ENCODE assay signal across 15 cellular contexts in the genomic region with DNA sequence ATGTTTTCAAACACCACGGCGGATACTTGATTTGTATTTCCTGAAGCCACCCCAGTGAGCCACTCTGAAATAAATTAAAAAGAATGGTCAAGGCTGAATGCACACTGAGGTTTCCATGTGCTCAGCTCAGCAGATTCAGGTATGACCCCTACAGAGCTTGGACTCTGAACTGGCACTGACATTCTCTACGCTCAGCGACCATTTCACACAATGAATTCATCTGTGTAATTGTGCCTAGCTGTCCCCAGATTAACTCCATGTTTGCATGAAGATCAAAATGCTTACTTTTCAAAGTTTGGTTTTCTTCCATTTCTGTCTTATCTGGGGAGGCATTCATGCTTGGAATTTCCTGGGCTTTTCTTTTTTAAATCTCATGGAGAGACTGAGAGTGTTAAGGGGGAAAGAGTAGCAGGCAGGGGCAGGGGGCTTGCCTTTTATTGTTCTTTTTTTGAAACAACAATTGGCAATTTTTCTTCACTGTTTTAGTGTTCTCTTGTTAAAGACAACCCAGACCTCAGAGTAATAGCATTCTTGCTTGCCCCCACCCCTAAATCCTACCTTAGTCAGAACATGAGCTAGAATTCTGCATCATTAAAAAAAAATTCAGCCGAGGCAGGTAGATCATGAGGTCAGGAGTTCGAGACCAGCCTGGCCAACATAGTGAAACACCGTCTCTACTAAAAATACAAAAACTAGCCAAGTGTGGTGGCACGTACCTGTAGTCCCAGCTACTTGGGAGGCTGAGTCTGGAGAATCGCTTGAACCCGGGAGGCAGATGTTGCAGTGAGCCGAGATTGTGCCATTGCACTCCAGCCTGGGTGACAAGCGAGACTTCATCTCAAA.
DNase-seq lines count a peak whose midpoint lies in the region; ATAC-seq, FAIRE-seq and TF ChIP-seq lines count a peak whose summit lies in the region.
"Had no signal": no experiment of that assay in that cellular context is flagged by ENCODE, and none has a peak within 500 bp of the region (broad histone marks: within the 10 kb centered on the region; RNA-seq: fewer than 3 reads in every experiment).

No MANE protein-coding gene starts in this region.

- peaks cover 0 to 1% of the 10 kb centered on the region in 2 donors for H3K36me3 Mint-ChIP-seq in stimulated activated naive B cell treated with anti-CD40 and anti-IgM and Interleukin-4, amounts not matched to agents 10 μg/mL and 1 μg/mL and 100 μg/mL, for 72 hours
- peaks cover 0 to 2% (median 0%) of the 10 kb centered on the region in 3 donors for H3K36me3 Mint-ChIP-seq in CD8-positive, alpha-beta memory T cell

- peak overlapping the region; percentile 65 for H3K27ac Mint-ChIP-seq in stimulated activated naive B cell treated with anti-CD40 and anti-IgM and Interleukin-4, amounts not matched to agents 10 μg/mL and 1 μg/mL and 100 μg/mL, for 72 hours
- H3K27ac Mint-ChIP-seq in CD8-positive, alpha-beta memory T cell, result no peak overlapping the region

- no peak overlapping the region for H3K4me3 ChIP-seq in astrocyte of the cerebellum (ENCODE audit: low read depth, low read length)
- H3K4me3 ChIP-seq in CD8-positive, alpha-beta memory T cell (ENCODE audit: low read length), result no peak overlapping the region
- H3K4me3 ChIP-seq: esophagus muscularis mucosa had no signal

- FAIRE-seq in H54 (lab: Jason Lieb, UNC), result no peak
- FAIRE-seq: bronchial epithelial cell had no signal

- H3K27me3 ChIP-seq in CD8-positive, alpha-beta memory T cell (ENCODE audit: insufficient read depth, low read length, poor library complexity, severe bottlenecking), result no peaks in the 10 kb centered on the region

- ATAC-seq in HG03139 (IDR thresholded peaks at IDR 0.05; ENCODE audit: unreplicated experiment), result peak; percentile 42
- ATAC-seq in stimulated activated naive B cell treated with anti-CD40 and anti-IgM and Interleukin-4, amounts not matched to agents 10 μg/mL and 1 μg/mL and 100 μg/mL, for 72 hours (replicated peaks), result peak; percentile 48 to 55

- peak overlapping the region in 1 of 2 donors; percentile 18 for H3K4me3 Mint-ChIP-seq in stimulated activated naive B cell treated with anti-CD40 and anti-IgM and Interleukin-4, amounts not matched to agents 10 μg/mL and 1 μg/mL and 100 μg/mL, for 72 hours
- H3K4me3 Mint-ChIP-seq in CD8-positive, alpha-beta memory T cell, result no peak overlapping the region

- H3K9me3 ChIP-seq in CD8-positive, alpha-beta memory T cell (ENCODE audit: low read length), result no peaks in the 10 kb centered on the region
- H3K9me3 ChIP-seq: esophagus muscularis mucosa had no signal

- no peaks in the 10 kb centered on the region for H3K9me3 Mint-ChIP-seq in stimulated activated naive B cell treated with anti-CD40 and anti-IgM and Interleukin-4, amounts not matched to agents 10 μg/mL and 1 μg/mL and 100 μg/mL, for 72 hours
- no peaks in the 10 kb centered on the region for H3K9me3 Mint-ChIP-seq in CD8-positive, alpha-beta memory T cell

- CTCF ChIA-PET in CD8-positive, alpha-beta memory T cell (lab: Charles Lee), result no interaction called here

- TF ChIP-seq CTCF in astrocyte of the cerebellum (IDR thresholded peaks at IDR 0.05; ENCODE audit: low read depth, low read length, missing control alignments), result no peak

- H3K36me3 ChIP-seq in CD8-positive, alpha-beta memory T cell (ENCODE audit: insufficient read depth, low read length), result no peaks in the 10 kb centered on the region
- H3K36me3 ChIP-seq: esophagus muscularis mucosa had no signal

- DNase-seq in NCI-H1092 treated with DMSO at 0.1 percent for 48 hours (lab: John Stamatoyannopoulos, UW) (peak; percentile 4), NCI-H1092 (lab: John Stamatoyannopoulos, UW) (no peak), astrocyte of the cerebellum (ENCODE audit: low read depth) (peak; percentile 45), medulla oblongata (ENCODE audit: extremely low spot score) (no peak), H54 (ENCODE audit: insufficient read length, low spot score) (no peak)
- DNase-seq in stimulated activated naive B cell treated with anti-CD40 and anti-IgM and Interleukin-4, amounts not matched to agents 10 μg/mL and 1 μg/mL and 100 μg/mL, for 72 hours, result no peak
- no peak for DNase-seq in CD8-positive, alpha-beta memory T cell
- DNase-seq: activated T-cell treated with anti-CD3 and anti-CD28 coated beads, Interleukin-2, amount 50 U/mL, for 1 hour; DND-41; MM.1S; T1000 had no signal

- H3K27ac ChIP-seq in CD8-positive, alpha-beta memory T cell (ENCODE audit: low read depth, low read length), result no peak overlapping the region
- H3K27ac ChIP-seq: 22Rv1, esophagus muscularis mucosa had no signal

- in situ Hi-C loops in astrocyte of the cerebellum (cut with HindIII; ENCODE audit: low sequenced_read_pairs), result no loop called here

- no peaks in the 10 kb centered on the region for H3K4me1 ChIP-seq in CD8-positive, alpha-beta memory T cell (ENCODE audit: insufficient read depth, low read length)
- H3K4me1 ChIP-seq: esophagus muscularis mucosa had no signal

- H3K4me1 Mint-ChIP-seq in stimulated activated naive B cell treated with anti-CD40 and anti-IgM and Interleukin-4, amounts not matched to agents 10 μg/mL and 1 μg/mL and 100 μg/mL, for 72 hours, result peaks cover 39 to 59% of the 10 kb centered on the region in 2 donors
- H3K4me1 Mint-ChIP-seq in CD8-positive, alpha-beta memory T cell, result peaks cover 3 to 10% (median 7%) of the 10 kb centered on the region in 3 donors

- POLR2A ChIA-PET in CD8-positive, alpha-beta memory T cell (lab: Charles Lee), result no interaction called here

- TF ChIP-seq POLR2A in H54 (IDR thresholded peaks at IDR 0.05; ENCODE audit: low read depth, low read length), result no peak

- no peaks in the 10 kb centered on the region for H3K27me3 Mint-ChIP-seq in stimulated activated naive B cell treated with anti-CD40 and anti-IgM and Interleukin-4, amounts not matched to agents 10 μg/mL and 1 μg/mL and 100 μg/mL, for 72 hours
- peaks cover 12 to 27% of the 10 kb centered on the region in 2 donors for H3K27me3 Mint-ChIP-seq in CD8-positive, alpha-beta memory T cell

Comparison
In these comparisons a context has a peak if more than half of its experiments do, and no peak if none do; other contexts are left out.
1. DNase-seq: peak in NCI-H1092 treated with DMSO at 0.1 percent for 48 hours (single experiment) and astrocyte of the cerebellum (single experiment); none in NCI-H1092 (single experiment), stimulated activated naive B cell treated with anti-CD40 and anti-IgM and Interleukin-4, amounts not matched to agents 10 μg/mL and 1 μg/mL and 100 μg/mL, for 72 hours (single experiment), CD8-positive, alpha-beta memory T cell (0 of 5), medulla oblongata (single experiment) and H54 (single experiment).